24 cellular contexts compared by ENCODE assay signal in genomic region chr17:18198530-18198929, GRCh38. TPM values are rescaled to one million over a fixed set of nuclear protein-coding genes. Genes with fewer than 3 reads are reported as not detected.
DNase-seq lines count a peak whose midpoint lies in the region; ATAC-seq and TF ChIP-seq lines count a peak whose summit lies in the region.
"Had no signal": no experiment of that assay in that cellular context is flagged by ENCODE, and none has a peak within 500 bp of the region (broad histone marks: within the 10 kb centered on the region; RNA-seq: fewer than 3 reads in every experiment).

No MANE protein-coding gene starts in this region.

- H3K27me3 ChIP-seq in heart left ventricle, result no peaks in the 10 kb centered on the region
- no peaks in the 10 kb centered on the region for H3K27me3 ChIP-seq in H7 (ENCODE audit: control insufficient read depth, insufficient read depth, low read length)
- H3K27me3 ChIP-seq in dorsolateral prefrontal cortex, result no peaks in the 10 kb centered on the region
- H3K27me3 ChIP-seq: breast epithelium, Peyer's patch had no signal

- TF ChIP-seq CTCF in heart left ventricle (IDR thresholded peaks at IDR 0.05) (no peak), dorsolateral prefrontal cortex (IDR thresholded peaks at IDR 0.05 in 54 of 56, conservative IDR thresholded peaks at IDR 0.05 in 2 of 56; ENCODE audit: low read depth in 1 of 56, partially characterized antibody in 56 of 56) (no peak)

- no peak for TF ChIP-seq POLR2A in heart left ventricle (IDR thresholded peaks at IDR 0.05)

- H3K27ac Mint-ChIP-seq in activated naive CD4-positive, alpha-beta T cell treated with anti-CD3 and anti-CD28 coated beads, Interleukin-2, amount 50 U/mL, for 24 hours, result peak overlapping the region; percentile 64
- H3K27ac Mint-ChIP-seq in activated T-helper 17 cell treated with anti-CD3 and anti-CD28 coated beads, Interleukin-2, amount 50 U/mL, for 72 hours, result peak overlapping the region; percentile 25
- H3K27ac Mint-ChIP-seq in stimulated activated effector memory CD8-positive, alpha-beta T cell treated with anti-CD3 and anti-CD28 coated beads, Interleukin-12 subunit alpha, Interleukin-12 subunit beta, amount 100 ng/mL, for 72 hours, result peak overlapping the region; percentile 83
- H3K27ac Mint-ChIP-seq: activated T-helper 2 cell treated with anti-CD3 and anti-CD28 coated beads, Interferon-gamma antibody, Interleukin-2, Interleukin-4, amounts not matched to agents 10 μg/mL and 5 μg/mL and 100 μg/mL, durations not matched to agents 14 hours and 24 hours and 36 hours had no signal

- 16 to 26% (median 22%) methylated on average over 3 to 4 of the region's 4 CpGs for WGBS in heart left ventricle, 4 donors

- no peak for DNase-seq in activated naive CD4-positive, alpha-beta T cell treated with anti-CD3 and anti-CD28 coated beads, Interleukin-2, amount 50 U/mL, for 16 hours
- DNase-seq in heart left ventricle, result peak in 1 of 5 donors; percentile 49
- no peak for DNase-seq in stimulated activated effector memory CD8-positive, alpha-beta T cell treated with anti-CD3 and anti-CD28 coated beads, Interleukin-12 subunit alpha, Interleukin-12 subunit beta, amount 100 ng/mL, for 72 hours (ENCODE audit: low spot score in 2 of 2)
- DNase-seq in H7, result no peak
- no peak for DNase-seq in stimulated activated CD8-positive, alpha-beta memory T cell treated with anti-CD3 and anti-CD28 coated beads, Interleukin-4, amount 100 ng/mL, for 48 hours
- no peak for DNase-seq in dorsolateral prefrontal cortex
- DNase-seq: ACHN; activated CD8-positive, alpha-beta memory T cell treated with anti-CD3 and anti-CD28 coated beads, Interleukin-2, amount 10 ng/mL, durations not matched to agents 7 days and 5 days; amniotic stem cell; Kasumi-1; NCI-H1694 treated with DMSO at 0.1 percent for 48 hours; NCI-H2171 treated with DMSO at 0.1 percent for 48 hours; NCI-H524 treated with DMSO at 0.1 percent for 48 hours; nucleus accumbens; Peyer's patch; stimulated activated CD4-positive, alpha-beta T cell treated with anti-CD3 and anti-CD28 coated beads, Interleukin-2, amount 100 ng/mL, for 24 hours had no signal

- no peaks in the 10 kb centered on the region for H3K27me3 Mint-ChIP-seq in activated naive CD4-positive, alpha-beta T cell treated with anti-CD3 and anti-CD28 coated beads, Interleukin-2, amount 50 U/mL, for 24 hours
- no peaks in the 10 kb centered on the region for H3K27me3 Mint-ChIP-seq in activated T-helper 17 cell treated with anti-CD3 and anti-CD28 coated beads, Interleukin-2, amount 50 U/mL, for 72 hours
- H3K27me3 Mint-ChIP-seq: activated CD8-positive, alpha-beta memory T cell treated with anti-CD3 and anti-CD28 coated beads, Interleukin-2, amount 10 ng/mL, durations not matched to agents 7 days and 5 days; memory B cell had no signal

- no peak for ATAC-seq in activated T-helper 17 cell treated with anti-CD3 and anti-CD28 coated beads, Interleukin-2, amount 50 U/mL, for 72 hours (replicated peaks)
- ATAC-seq in heart left ventricle, result peak in 3 of 4 donors; percentile 10 to 48 (median 30)
- no peak for ATAC-seq in stimulated activated effector memory CD8-positive, alpha-beta T cell treated with anti-CD3 and anti-CD28 coated beads, Interleukin-12 subunit alpha, Interleukin-12 subunit beta, amount 100 ng/mL, for 72 hours
- ATAC-seq: activated CD8-positive, alpha-beta memory T cell treated with anti-CD3 and anti-CD28 coated beads, Interleukin-2, amount 10 ng/mL, durations not matched to agents 7 days and 5 days; HCT116; HepG2 had no signal

- H3K9me3 Mint-ChIP-seq in activated naive CD4-positive, alpha-beta T cell treated with anti-CD3 and anti-CD28 coated beads, Interleukin-2, amount 50 U/mL, for 24 hours, result no peaks in the 10 kb centered on the region
- H3K9me3 Mint-ChIP-seq in activated T-helper 17 cell treated with anti-CD3 and anti-CD28 coated beads, Interleukin-2, amount 50 U/mL, for 72 hours, result no peaks in the 10 kb centered on the region
- H3K9me3 Mint-ChIP-seq in stimulated activated effector memory CD8-positive, alpha-beta T cell treated with anti-CD3 and anti-CD28 coated beads, Interleukin-12 subunit alpha, Interleukin-12 subunit beta, amount 100 ng/mL, for 72 hours, result no peaks in the 10 kb centered on the region
- H3K9me3 Mint-ChIP-seq: activated T-helper 2 cell treated with anti-CD3 and anti-CD28 coated beads, Interferon-gamma antibody, Interleukin-2, Interleukin-4, amounts not matched to agents 10 μg/mL and 5 μg/mL and 100 μg/mL, durations not matched to agents 14 hours and 24 hours and 36 hours; memory B cell had no signal

- H3K27ac ChIP-seq in heart left ventricle (no peak overlapping the region), dorsolateral prefrontal cortex (peak overlapping the region in 3 of 59 donors; percentile 4 to 10 (median 6))
- H3K27ac ChIP-seq: Peyer's patch had no signal

- peaks cover 73% of the 10 kb centered on the region for H3K4me1 Mint-ChIP-seq in activated naive CD4-positive, alpha-beta T cell treated with anti-CD3 and anti-CD28 coated beads, Interleukin-2, amount 50 U/mL, for 24 hours
- peaks cover 27% of the 10 kb centered on the region for H3K4me1 Mint-ChIP-seq in activated T-helper 17 cell treated with anti-CD3 and anti-CD28 coated beads, Interleukin-2, amount 50 U/mL, for 72 hours
- H3K4me1 Mint-ChIP-seq in stimulated activated effector memory CD8-positive, alpha-beta T cell treated with anti-CD3 and anti-CD28 coated beads, Interleukin-12 subunit alpha, Interleukin-12 subunit beta, amount 100 ng/mL, for 72 hours, result peaks cover 73% of the 10 kb centered on the region

- peak overlapping the region; percentile 13 for H3K4me3 Mint-ChIP-seq in activated naive CD4-positive, alpha-beta T cell treated with anti-CD3 and anti-CD28 coated beads, Interleukin-2, amount 50 U/mL, for 24 hours
- H3K4me3 Mint-ChIP-seq in activated T-helper 17 cell treated with anti-CD3 and anti-CD28 coated beads, Interleukin-2, amount 50 U/mL, for 72 hours, result peak overlapping the region; percentile 12
- H3K4me3 Mint-ChIP-seq in stimulated activated effector memory CD8-positive, alpha-beta T cell treated with anti-CD3 and anti-CD28 coated beads, Interleukin-12 subunit alpha, Interleukin-12 subunit beta, amount 100 ng/mL, for 72 hours, result no peak overlapping the region
- H3K4me3 Mint-ChIP-seq: activated CD8-positive, alpha-beta memory T cell treated with anti-CD3 and anti-CD28 coated beads, Interleukin-2, amount 10 ng/mL, durations not matched to agents 7 days and 5 days; memory B cell had no signal

- H3K36me3 ChIP-seq in heart left ventricle (peaks cover 0 to 85% (median 64%) of the 10 kb centered on the region in 9 donors), H7 (replicated peaks; ENCODE audit: control insufficient read depth, insufficient read depth, low read length) (peaks cover 33% of the 10 kb centered on the region)

- peaks cover 7 to 94% (median 60%) of the 10 kb centered on the region in 12 donors for H3K4me1 ChIP-seq in heart left ventricle
- H3K4me1 ChIP-seq: breast epithelium had no signal

- H3K36me3 Mint-ChIP-seq in activated naive CD4-positive, alpha-beta T cell treated with anti-CD3 and anti-CD28 coated beads, Interleukin-2, amount 50 U/mL, for 24 hours, result peaks cover 12% of the 10 kb centered on the region
- H3K36me3 Mint-ChIP-seq in activated T-helper 17 cell treated with anti-CD3 and anti-CD28 coated beads, Interleukin-2, amount 50 U/mL, for 72 hours (ENCODE audit: low read depth), result peaks cover 96% of the 10 kb centered on the region
- peaks cover 99% of the 10 kb centered on the region for H3K36me3 Mint-ChIP-seq in stimulated activated effector memory CD8-positive, alpha-beta T cell treated with anti-CD3 and anti-CD28 coated beads, Interleukin-12 subunit alpha, Interleukin-12 subunit beta, amount 100 ng/mL, for 72 hours

- H3K4me3 ChIP-seq in heart left ventricle (no peak overlapping the region), H7 (ENCODE audit: insufficient read depth, low read depth, low read length) (no peak overlapping the region), dorsolateral prefrontal cortex (no peak overlapping the region)
- H3K4me3 ChIP-seq: Peyer's patch, smooth muscle cell had no signal

- H3K9me3 ChIP-seq in heart left ventricle, result no peaks in the 10 kb centered on the region
- H3K9me3 ChIP-seq: breast epithelium, Peyer's patch had no signal

- intact Hi-C loops in heart left ventricle (cut with DNase I) (loop anchor here in 2 of 10 donors (10.0 kb wide), 1 partner anchor 54 kb away; no protein-coding TSS in a partner anchor), dorsolateral prefrontal cortex (cut with DNase I) (no loop called here)

RNA-seq across cellular contexts. Expression of gene ALKBH5, which starts 14.9 kb away (rescaled TPM):
- total RNA-seq in activated T-helper 17 cell treated with anti-CD3 and anti-CD28 coated beads, Interleukin-2, amount 50 U/mL, for 72 hours, result 100 to 1,000 TPM; 161 to 255 TPM
- total RNA-seq in heart left ventricle (100 to 1,000 TPM; 147 to 233 (median 198) TPM), dorsolateral prefrontal cortex (100 to 1,000 TPM in 119 of 120 experiments, 10 to 100 TPM in 1; 99.8 to 173 (median 120) TPM)
- 100 to 1,000 TPM in 1 of 2 donors, 10 to 100 TPM in 1; 89.2 to 122 TPM for polyA plus RNA-seq in heart left ventricle
- total RNA-seq in H7 (2014; rRNA removed; shearing (Covaris generic)), result 101 and 103 TPM in 2 replicates

RNA-seq across cellular contexts. Expression of gene LLGL1, which starts 26.9 kb away (rescaled TPM):
- total RNA-seq in activated T-helper 17 cell treated with anti-CD3 and anti-CD28 coated beads, Interleukin-2, amount 50 U/mL, for 72 hours, result 10 to 100 TPM; 19.5 to 22.3 TPM
- total RNA-seq in heart left ventricle, result 10 to 100 TPM in 5 of 9 donors, 1 to 10 TPM in 4; 6.8 to 20.7 (median 10.8) TPM
- polyA plus RNA-seq in heart left ventricle, result 1 to 10 TPM; 5.3 to 8.9 TPM
- total RNA-seq in H7 (2014; rRNA removed; shearing (Covaris generic)), result 81.6 and 85.1 TPM in 2 replicates
- 100 to 1,000 TPM in 8 of 120 experiments, 10 to 100 TPM in 112; 30.0 to 174 (median 53.4) TPM for total RNA-seq in dorsolateral prefrontal cortex

Comparison
In these comparisons a context has a peak if more than half of its experiments do, and no peak if none do; other contexts are left out.
1. H3K27ac Mint-ChIP-seq: peak in every context shown above with its lines; median percentile 83 in stimulated activated effector memory CD8-positive, alpha-beta T cell treated with anti-CD3 and anti-CD28 coated beads, Interleukin-12 subunit alpha, Interleukin-12 subunit beta, amount 100 ng/mL, for 72 hours; 64 in activated naive CD4-positive, alpha-beta T cell treated with anti-CD3 and anti-CD28 coated beads, Interleukin-2, amount 50 U/mL, for 24 hours; 25 in activated T-helper 17 cell treated with anti-CD3 and anti-CD28 coated beads, Interleukin-2, amount 50 U/mL, for 72 hours.
2. ATAC-seq: peak in heart left ventricle (3 of 4); none in activated T-helper 17 cell treated with anti-CD3 and anti-CD28 coated beads, Interleukin-2, amount 50 U/mL, for 72 hours (single experiment) and stimulated activated effector memory CD8-positive, alpha-beta T cell treated with anti-CD3 and anti-CD28 coated beads, Interleukin-12 subunit alpha, Interleukin-12 subunit beta, amount 100 ng/mL, for 72 hours (single experiment).